25 cellular contexts compared by ENCODE assay signal in the genomic region with DNA sequence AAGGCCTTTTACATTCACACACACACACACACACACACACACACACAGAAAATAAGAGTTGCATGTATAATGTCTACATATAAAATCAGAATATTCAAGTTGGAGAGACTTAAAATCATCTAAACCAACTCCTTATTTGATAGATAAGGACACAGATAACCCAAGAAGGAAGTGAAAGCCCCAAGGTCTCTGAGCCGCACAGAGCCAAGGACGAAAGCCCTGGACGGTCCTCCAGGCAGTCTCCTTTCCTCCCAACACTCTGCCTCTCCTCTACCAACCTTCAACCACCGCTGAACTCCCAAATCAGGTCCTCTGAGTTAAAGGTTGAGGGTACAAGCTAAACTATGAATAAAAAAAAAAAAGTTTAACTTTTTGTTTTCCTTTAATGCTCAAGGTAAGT. TPM values are rescaled to one million over a fixed set of nuclear protein-coding genes. Genes with fewer than 3 reads are reported as not detected.
A peak's percentile ranks its signal among the peaks of the same experiment; 100 is the strongest.
DNase-seq lines count a peak whose midpoint lies in the region; ATAC-seq, FAIRE-seq and TF ChIP-seq lines count a peak whose summit lies in the region.
"Had no signal": no experiment of that assay in that cellular context is flagged by ENCODE, and none has a peak within 500 bp of the region (broad histone marks: within the 10 kb centered on the region; RNA-seq: fewer than 3 reads in every experiment).

No MANE protein-coding gene starts in this region.

- H3K36me3 ChIP-seq in K562 (ENCODE audit: control insufficient read depth, insufficient read depth, low read length) (no peaks in the 10 kb centered on the region), gastrocnemius medialis (no peaks in the 10 kb centered on the region)
- H3K36me3 ChIP-seq: prostate gland had no signal

- peaks cover 25% of the 10 kb centered on the region for H3K36me3 Mint-ChIP-seq in HFFc6 (ENCODE audit: low read depth)

- peaks cover 6% of the 10 kb centered on the region for H4K20me1 ChIP-seq in K562 (replicated peaks; ENCODE audit: control insufficient read depth, insufficient read depth, low read length)

- TF ChIP-seq POLR2A in K562 (conservative IDR thresholded peaks at IDR 0.05) (no peak), gastrocnemius medialis (IDR thresholded peaks at IDR 0.05) (no peak)

- H3K4me1 ChIP-seq in K562 (replicated peaks in 1 of 2; ENCODE audit: control insufficient read depth in 2 of 2, insufficient read depth in 2 of 2, low read length in 2 of 2), result peaks cover 0 to 3% of the 10 kb centered on the region in 2 experiments; a peak in 1 of 5 replicates
- peaks cover 47 to 51% of the 10 kb centered on the region in 2 donors for H3K4me1 ChIP-seq in gastrocnemius medialis
- H3K4me1 ChIP-seq: prostate gland had no signal

- no peak overlapping the region for H3K4me3 Mint-ChIP-seq in HFFc6
- H3K4me3 Mint-ChIP-seq: mesothelial cell of epicardium had no signal

- H3K4me1 Mint-ChIP-seq in HFFc6 (ENCODE audit: low read depth), result peaks cover 38% of the 10 kb centered on the region

- TF ChIP-seq EP300 in K562 (IDR thresholded peaks at IDR 0.05; ENCODE audit: low read length), result no peak

- H3K27me3 ChIP-seq in K562 (ENCODE audit: control insufficient read depth in 2 of 2, insufficient read depth in 2 of 2, low read length in 2 of 2) (no peaks in the 10 kb centered on the region), gastrocnemius medialis (no peaks in the 10 kb centered on the region)
- H3K27me3 ChIP-seq: cardiac muscle cell, gastroesophageal sphincter had no signal

- WGBS in K562 (ENCODE audit: insufficient coverage, low coverage, missing lambda C conversion rate), result 68% methylated on average over 4 of the region's 4 CpGs

- H3K9me3 ChIP-seq in K562 (replicated peaks; ENCODE audit: control insufficient read depth, insufficient read depth, low read depth, low read length) (no peaks in the 10 kb centered on the region), gastrocnemius medialis (no peaks in the 10 kb centered on the region)
- H3K9me3 ChIP-seq: gastroesophageal sphincter, prostate gland had no signal

- no peaks in the 10 kb centered on the region for H3K9me1 ChIP-seq in K562 (ENCODE audit: control insufficient read depth, insufficient read depth, low read length)

- CTCF ChIA-PET in GM10248 (lab: Yijun Ruan, JAX) (no interaction called here), K562 (lab: Yijun Ruan, JAX; ENCODE audit: low intra/inter-chr PET ratio) (no interaction called here)

- peak; percentile 41 for DNase-seq in GM10248 (ENCODE audit: extremely low spot score)
- no peak for DNase-seq in HFFc6
- DNase-seq in K562 (ENCODE audit: extremely low read depth in 1 of 4, low spot score in 3 of 4), result no peak
- DNase-seq in gastrocnemius medialis, result no peak
- DNase-seq in LoVo (ENCODE audit: low spot score), result no peak
- no peak for DNase-seq in DMS153 treated with DMSO at 0.1 percent for 48 hours (lab: John Stamatoyannopoulos, UW; ENCODE audit: unreplicated experiment)
- DNase-seq: activated CD4-positive, alpha-beta T cell treated with anti-CD3 and anti-CD28 coated beads for 4 hours; activated effector memory CD4-positive, alpha-beta T cell treated with Interleukin-2 at 50 U/mL for 16 hours; dermis blood vessel endothelial cell; DND-41; H7; KBM-7; NCI-H1105; NCI-H2107; NCI-H510A; RPMI8226; small intestine; stimulated activated CD4-positive, alpha-beta T cell treated with anti-CD3 and anti-CD28 coated beads, Interleukin-2, amount 100 ng/mL, for 48 hours had no signal

- no peak overlapping the region for H2AFZ ChIP-seq in K562 (ENCODE audit: low read depth, low read length)

- intact Hi-C loops in K562 (cut with micrococcal nuclease) (no loop called here), gastrocnemius medialis (cut with DNase I; ENCODE audit: low total_unique reads) (no loop called here)

- BruUV-seq in K562 (replicated peaks; lab: Mats Ljungman, UMichigan), result no TSS peak

- TF ChIP-seq CTCF in GM10248 (IDR thresholded peaks at IDR 0.05; ENCODE audit: control extremely low read depth, extremely low read depth, low read depth, missing control alignments) (no peak), HFFc6 (IDR thresholded peaks at IDR 0.05) (no peak), K562 (IDR thresholded peaks at IDR 0.05 in 2 of 3, conservative IDR thresholded peaks at IDR 0.05 in 1 of 3; ENCODE audit: insufficient read depth in 2 of 3, low read depth in 1 of 3, low read length in 3 of 3) (no peak), gastrocnemius medialis (IDR thresholded peaks at IDR 0.05 in 4 of 5, conservative IDR thresholded peaks at IDR 0.05 in 1 of 5) (no peak)

- in situ Hi-C loops in K562 (cut with MboI), result no loop called here
- in situ Hi-C loops in gastrocnemius medialis (cut with MboI; ENCODE audit: low sequenced_read_pairs in 4 of 4), result loop anchor here in 1 of 4 donors (25.0 kb wide), 1 partner anchor 87 kb away; no protein-coding TSS in a partner anchor

- H3K9ac ChIP-seq in K562 (ENCODE audit: insufficient read depth in 1 of 2, low read depth in 2 of 2, low read length in 2 of 2), result no peak overlapping the region

- POLR2A ChIA-PET in GM10248 (lab: Yijun Ruan, JAX), result no interaction called here
- POLR2A ChIA-PET in K562 (lab: Yijun Ruan, JAX), result no interaction called here

- no peak for TF ChIP-seq RAD21 in K562 (CRISPR knock-in tag; conservative IDR thresholded peaks at IDR 0.05 in 1 of 2, IDR thresholded peaks at IDR 0.05 in 1 of 2)

- H3K79me2 ChIP-seq in K562 (ENCODE audit: control insufficient read depth, insufficient read depth, low read length), result no peaks in the 10 kb centered on the region

- no peak for FAIRE-seq in K562 (lab: Jason Lieb, UNC)
- FAIRE-seq: GM19239, small intestine had no signal

- H3K27me3 Mint-ChIP-seq in HFFc6 (ENCODE audit: insufficient read depth), result no peaks in the 10 kb centered on the region

- no peak overlapping the region for H3K27ac ChIP-seq in K562 (ENCODE audit: extremely low read depth, low read depth, low read length)
- H3K27ac ChIP-seq in gastrocnemius medialis, result peak overlapping the region; percentile 61 to 80 (median 65)
- H3K27ac ChIP-seq: prostate gland had no signal

- ATAC-seq in K562, result 0 out of 3 replicates have a peak, but pooled peaks have one; percentile 25
- ATAC-seq in gastrocnemius medialis, result no peak
- ATAC-seq in GM21825 (IDR thresholded peaks at IDR 0.05; ENCODE audit: unreplicated experiment), result no peak
- ATAC-seq in HG02981 (IDR thresholded peaks at IDR 0.05; ENCODE audit: unreplicated experiment), result no peak

- no peaks in the 10 kb centered on the region for H3K9me3 Mint-ChIP-seq in HFFc6
- H3K9me3 Mint-ChIP-seq: mesothelial cell of epicardium had no signal

- H3K4me3 ChIP-seq in K562 (no peak overlapping the region), gastrocnemius medialis (no peak overlapping the region)
- H3K4me3 ChIP-seq: cardiac muscle cell, gastroesophageal sphincter, prostate gland had no signal

- H3K4me2 ChIP-seq in K562 (ENCODE audit: insufficient read depth, low read length), result no peak overlapping the region

- peak overlapping the region; percentile 85 for H3K27ac Mint-ChIP-seq in HFFc6

TF ChIP-seq in K562, 482 proteins besides CTCF, POLR2A, EP300 and RAD21 (continues in another document):
- TF ChIP-seq MAFG (tag; conservative IDR thresholded peaks at IDR 0.05) (no peak), ZNF644 (tag; IDR thresholded peaks at IDR 0.05; ENCODE audit: low read depth) (no peak), CBX5 (IDR thresholded peaks at IDR 0.05; ENCODE audit: borderline replicate concordance, low read depth) (no peak), ZNF717 (CRISPR knock-in tag; IDR thresholded peaks at IDR 0.05) (no peak)
- TF ChIP-seq, protein P1, sequence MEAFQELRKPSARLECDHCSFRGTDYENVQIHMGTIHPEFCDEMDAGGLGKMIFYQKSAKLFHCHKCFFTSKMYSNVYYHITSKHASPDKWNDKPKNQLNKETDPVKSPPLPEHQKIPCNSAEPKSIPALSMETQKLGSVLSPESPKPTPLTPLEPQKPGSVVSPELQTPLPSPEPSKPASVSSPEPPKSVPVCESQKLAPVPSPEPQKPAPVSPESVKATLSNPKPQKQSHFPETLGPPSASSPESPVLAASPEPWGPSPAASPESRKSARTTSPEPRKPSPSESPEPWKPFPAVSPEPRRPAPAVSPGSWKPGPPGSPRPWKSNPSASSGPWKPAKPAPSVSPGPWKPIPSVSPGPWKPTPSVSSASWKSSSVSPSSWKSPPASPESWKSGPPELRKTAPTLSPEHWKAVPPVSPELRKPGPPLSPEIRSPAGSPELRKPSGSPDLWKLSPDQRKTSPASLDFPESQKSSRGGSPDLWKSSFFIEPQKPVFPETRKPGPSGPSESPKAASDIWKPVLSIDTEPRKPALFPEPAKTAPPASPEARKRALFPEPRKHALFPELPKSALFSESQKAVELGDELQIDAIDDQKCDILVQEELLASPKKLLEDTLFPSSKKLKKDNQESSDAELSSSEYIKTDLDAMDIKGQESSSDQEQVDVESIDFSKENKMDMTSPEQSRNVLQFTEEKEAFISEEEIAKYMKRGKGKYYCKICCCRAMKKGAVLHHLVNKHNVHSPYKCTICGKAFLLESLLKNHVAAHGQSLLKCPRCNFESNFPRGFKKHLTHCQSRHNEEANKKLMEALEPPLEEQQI (IDR thresholded peaks at IDR 0.05), result no peak

RNA-seq across cellular contexts. Expression of a gene that starts 28.2 kb away (rescaled TPM):
- 100 to 1,000 TPM in 4 of 6 experiments, 10 to 100 TPM in 2; 89.7 to 108 (median 105) TPM for total RNA-seq in HFFc6 (2021; fragmentation: NEBNext Ultra II Directional; extraction: Animal tissue kit (Norgen Biotek cat#: 25700))
- 23.3 and 70.3 TPM in 2 replicates for total RNA-seq in K562 (2011; cell fraction: chromatin; rRNA removed; ENCODE audit: low replicate concordance)
- total RNA-seq in K562 (2011; cell fraction: nucleolus; rRNA removed), result 13.7 and 16.4 TPM in 2 replicates
- total RNA-seq in K562 (2011; cell fraction: nucleoplasm; rRNA removed), result 40.1 and 56.7 TPM in 2 replicates
- total RNA-seq in K562 (2014; rRNA removed) (11.2 and 13.1 TPM in 2 replicates), K562 (2014; rRNA removed; fragmentation: Illumina TruSeq; extraction: Trizol) (15.6 and 16.5 TPM in 2 replicates), K562 (2015; rRNA removed; fragmentation: Illumina TruSeq; extraction: Trizol) (10.3 and 13.3 TPM in 2 replicates), K562 (2021) (16.0 and 17.4 TPM in 2 replicates), gastrocnemius medialis (100 to 1,000 TPM in 2 of 4 donors, 10 to 100 TPM in 2; 82.7 to 162 (median 103) TPM)
- polyA plus RNA-seq in K562 (2011; rRNA removed) (29.9 and 33.0 TPM in 2 replicates), K562 (2014; fragmentation: Illumina TruSeq; extraction: Trizol) (16.1 and 28.2 TPM in 2 replicates), K562 (2014; fragmentation: Nextera tagmentation; extraction: Ambion mirVana) (1 to 10 TPM; 6.3 to 6.9 TPM), K562 (2014; rRNA removed) (12.3 and 13.3 TPM in 2 replicates)
- 6.9 and 18.2 TPM in 2 replicates for polyA plus RNA-seq in K562 (2011; cell fraction: cytosol; rRNA removed)
- 16.9 and 27.8 TPM in 2 replicates for polyA plus RNA-seq in K562 (2011; cell fraction: nucleus; rRNA removed)
- polyA plus RNA-seq in K562 (2012), result 17.7 and 29.7 TPM in 2 replicates
- polyA minus RNA-seq in K562 (2011; rRNA and poly(A)+ RNA removed), result 20.2 and 30.7 TPM in 2 replicates
- polyA minus RNA-seq in K562 (2011; cell fraction: cytosol; rRNA and poly(A)+ RNA removed), result 13.4 and 13.8 TPM in 2 replicates
- 7.0 and 16.1 TPM in 2 replicates for polyA minus RNA-seq in K562 (2011; cell fraction: nucleus; rRNA and poly(A)+ RNA removed)
